In genomic region chr7:5497158-5498103, GRCh38 we compare ENCODE assay signal across 16 cellular contexts. TPM values are rescaled to one million over a fixed set of nuclear protein-coding genes. Genes with fewer than 3 reads are reported as not detected.
DNase-seq lines count a peak whose midpoint lies in the region; ATAC-seq, FAIRE-seq and TF ChIP-seq lines count a peak whose summit lies in the region.
"Had no signal": no experiment of that assay in that cellular context is flagged by ENCODE, and none has a peak within 500 bp of the region (broad histone marks: within the 10 kb centered on the region; RNA-seq: fewer than 3 reads in every experiment).

No MANE protein-coding gene starts in this region.

- no peaks in the 10 kb centered on the region for H3K9me3 ChIP-seq in smooth muscle cell (replicated peaks; ENCODE audit: low read depth)
- no peaks in the 10 kb centered on the region for H3K9me3 ChIP-seq in kidney (ENCODE audit: control insufficient read depth in 1 of 2, low read length in 2 of 2)
- H3K9me3 ChIP-seq: Caco-2, ovary, spleen, suprapubic skin had no signal

- H3K27ac ChIP-seq in angular gyrus (ENCODE audit: low read depth, low read length) (peak overlapping the region; percentile 44), smooth muscle cell (ENCODE audit: low read depth) (peak overlapping the region; percentile 67), kidney (ENCODE audit: low read depth in 2 of 2, low read length in 2 of 2) (no peak overlapping the region)
- H3K27ac ChIP-seq: brain microvascular endothelial cell, ovary, suprapubic skin had no signal

- H3F3A ChIP-seq in smooth muscle cell (ENCODE audit: low read depth), result peaks cover 11% of the 10 kb centered on the region

- H2AFZ ChIP-seq in smooth muscle cell (ENCODE audit: low read depth), result no peak overlapping the region

- intact Hi-C loops in kidney (cut with DNase I), result loop anchor here (10.0 kb wide), 2 partner anchors 177 to 207 kb away; no protein-coding TSS in a partner anchor

- H3K4me3 ChIP-seq in NB4 (ENCODE audit: low read depth, low read length) (no peak overlapping the region), smooth muscle cell (no peak overlapping the region), kidney (ENCODE audit: low read length in 2 of 2) (no peak overlapping the region)
- H3K4me3 ChIP-seq: ovary, spleen, suprapubic skin had no signal

- ATAC-seq in HG03280 (IDR thresholded peaks at IDR 0.05; ENCODE audit: unreplicated experiment), result no peak

- DNase-seq in activated CD8-positive, alpha-beta memory T cell treated with anti-CD3 and anti-CD28 coated beads for 24 hours, result peak; percentile 66
- no peak for DNase-seq in activated CD8-positive, alpha-beta memory T cell treated with anti-CD3 and anti-CD28 coated beads, Interleukin-2, amount 50 U/mL, for 4 hours
- peak; percentile 38 for DNase-seq in NB4 (ENCODE audit: low read depth)
- DNase-seq in smooth muscle cell (lab: John Stamatoyannopoulos, UW; ENCODE audit: unreplicated experiment), result no peak
- no peak for DNase-seq in kidney
- no peak for DNase-seq in NCI-H187 treated with DMSO at 0.1 percent for 48 hours (lab: John Stamatoyannopoulos, UW)
- DNase-seq: activated CD4-positive, alpha-beta T cell treated with anti-CD3 and anti-CD28 coated beads, Interleukin-2, amount 10 ng/mL, durations not matched to agents 24 days and 14 days; brain microvascular endothelial cell; Caco-2; foreskin melanocyte; NCI-H345; ovary; spleen had no signal

- H4K20me1 ChIP-seq in smooth muscle cell (ENCODE audit: low read depth), result peaks cover 56% of the 10 kb centered on the region

- 17% methylated on average over 28 of the region's 28 CpGs for WGBS in smooth muscle cell (ENCODE audit: low lambda C conversion rate)

- H3K36me3 ChIP-seq in smooth muscle cell (ENCODE audit: low read depth) (no peaks in the 10 kb centered on the region), kidney (ENCODE audit: control insufficient read depth in 1 of 2, insufficient read depth in 2 of 2, low read length in 2 of 2) (peaks cover 6% of the 10 kb centered on the region in 2 donors)
- H3K36me3 ChIP-seq: ovary had no signal

- TF ChIP-seq POLR2A in NB4 (IDR thresholded peaks at IDR 0.05; ENCODE audit: extremely low read depth, insufficient read length), result no peak

- H3K4me2 ChIP-seq in smooth muscle cell, result peak overlapping the region; percentile 47

- TF ChIP-seq CTCF in NB4 (IDR thresholded peaks at IDR 0.05; ENCODE audit: low read depth, low read length), result no peak
- no peak for TF ChIP-seq CTCF in smooth muscle cell (IDR thresholded peaks at IDR 0.05; ENCODE audit: borderline replicate concordance, insufficient read depth, poor library complexity, severe bottlenecking)
- TF ChIP-seq CTCF in kidney (IDR thresholded peaks at IDR 0.05; ENCODE audit: borderline replicate concordance, extremely low read depth, insufficient read depth), result no peak

- peaks cover 17% of the 10 kb centered on the region for H3K79me2 ChIP-seq in smooth muscle cell (ENCODE audit: low read depth)

- H3K27me3 ChIP-seq in smooth muscle cell (ENCODE audit: low read depth), result no peaks in the 10 kb centered on the region
- H3K27me3 ChIP-seq: brain microvascular endothelial cell, ovary, spleen, suprapubic skin had no signal

- H3K4me1 ChIP-seq in smooth muscle cell (ENCODE audit: low read depth) (peaks cover 3% of the 10 kb centered on the region), kidney (ENCODE audit: control insufficient read depth in 1 of 2, insufficient read depth in 1 of 2, low read depth in 1 of 2, low read length in 2 of 2) (peaks cover 0 to 9% of the 10 kb centered on the region in 2 donors)

- no peak overlapping the region for H3K9ac ChIP-seq in smooth muscle cell (ENCODE audit: low read depth)
- no peak overlapping the region for H3K9ac ChIP-seq in kidney (ENCODE audit: low read length in 2 of 2)

- no peak for FAIRE-seq in kidney (lab: Jason Lieb, UNC)

RNA-seq across cellular contexts. Expression of gene FBXL18, which starts 16.2 kb away (rescaled TPM):
- total RNA-seq in smooth muscle cell, result 4.2 and 11.0 TPM in 2 replicates
- polyA plus RNA-seq in smooth muscle cell, result 3.6 and 8.5 TPM in 2 replicates
- 11.6 TPM for total RNA-seq in kidney
- polyA plus RNA-seq in kidney (ENCODE audit: insufficient read depth, low read depth, low replicate concordance), result 1.4 TPM

RNA-seq across cellular contexts. Expression of gene ACTB, which starts 33.0 kb away (rescaled TPM):
- 4,583 and 5,789 TPM in 2 replicates for total RNA-seq in smooth muscle cell
- polyA plus RNA-seq in smooth muscle cell, result 15,841 and 17,804 TPM in 2 replicates
- total RNA-seq in kidney, result 3,873 TPM
- 2,804 TPM for polyA plus RNA-seq in kidney (ENCODE audit: insufficient read depth, low read depth, low replicate concordance)

Comparison
In these comparisons a context has a peak if more than half of its experiments do, and no peak if none do; other contexts are left out.
1. DNase-seq: peak in activated CD8-positive, alpha-beta memory T cell treated with anti-CD3 and anti-CD28 coated beads for 24 hours (single experiment) and NB4 (single experiment); none in activated CD8-positive, alpha-beta memory T cell treated with anti-CD3 and anti-CD28 coated beads, Interleukin-2, amount 50 U/mL, for 4 hours (single experiment), smooth muscle cell (single experiment), kidney (single experiment) and NCI-H187 treated with DMSO at 0.1 percent for 48 hours (single experiment).
2. H3K27ac ChIP-seq: peak in angular gyrus (single experiment) and smooth muscle cell (single experiment); none in kidney (0 of 2).